In the genomic region with DNA sequence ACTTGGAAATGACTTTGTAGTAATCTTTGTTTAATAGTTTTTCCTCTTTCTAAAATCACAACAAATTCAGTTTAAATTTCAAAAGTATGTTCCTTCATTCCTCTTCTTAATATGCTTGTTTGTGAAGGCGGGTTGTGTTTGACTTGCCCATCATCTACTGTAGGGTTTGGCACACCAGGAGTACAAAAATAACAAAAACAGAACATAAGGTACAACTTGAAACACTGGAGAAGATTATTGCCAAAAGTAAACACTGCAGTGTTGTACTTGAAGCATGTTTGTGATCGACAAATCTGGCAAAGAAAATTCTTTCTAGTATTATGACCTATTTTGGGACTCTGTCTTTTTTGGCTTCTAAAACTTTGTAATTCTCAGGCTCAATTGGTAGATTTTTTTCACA, we compare ENCODE assay signal across 19 cellular contexts.
A peak's percentile ranks its signal among the peaks of the same experiment; 100 is the strongest.
DNase-seq lines count a peak whose midpoint lies in the region; ATAC-seq and TF ChIP-seq lines count a peak whose summit lies in the region.
"Had no signal": no experiment of that assay in that cellular context is flagged by ENCODE, and none has a peak within 500 bp of the region (broad histone marks: within the 10 kb centered on the region; RNA-seq: fewer than 3 reads in every experiment).

No MANE protein-coding gene starts in this region.

- TF ChIP-seq CTCF in LNCaP clone FGC (IDR thresholded peaks at IDR 0.05; ENCODE audit: control insufficient read depth, extremely low read depth, insufficient read depth) (no peak), prostate gland (IDR thresholded peaks at IDR 0.05) (no peak), ascending aorta (IDR thresholded peaks at IDR 0.05) (no peak)

- H3K36me3 ChIP-seq in prostate gland (no peaks in the 10 kb centered on the region), ascending aorta (no peaks in the 10 kb centered on the region), GM23248 (ENCODE audit: low read depth) (no peaks in the 10 kb centered on the region)
- H3K36me3 ChIP-seq: HAP-1 had no signal

- no peaks in the 10 kb centered on the region for H4K20me1 ChIP-seq in GM23248 (ENCODE audit: insufficient read depth)

- H3K4me1 ChIP-seq in prostate gland (replicated peaks): peaks cover 6% of the 10 kb centered on the region
- H3K4me1 ChIP-seq in ascending aorta: no peaks in the 10 kb centered on the region
- H3K4me1 ChIP-seq in GM23248 (ENCODE audit: insufficient read depth): no peaks in the 10 kb centered on the region
- H3K4me1 ChIP-seq: HAP-1 had no signal

- H3K79me2 ChIP-seq in GM23248 (ENCODE audit: insufficient read depth): no peaks in the 10 kb centered on the region

- no peak for ATAC-seq in HG03025 (IDR thresholded peaks at IDR 0.05; ENCODE audit: low FRiP score, unreplicated experiment)
- ATAC-seq in activated T-cell treated with anti-CD3 and anti-CD28 coated beads, Interleukin-2, amount 50 U/mL, for 72 hours (replicated peaks in 1 of 2): no peak
- ATAC-seq: HepG2 had no signal

- no peak for TF ChIP-seq POLR2A in prostate gland (IDR thresholded peaks at IDR 0.05)

- peaks cover 3% of the 10 kb centered on the region in 2 donors for H3K9me3 Mint-ChIP-seq in activated T-cell treated with anti-CD3 and anti-CD28 coated beads, Interleukin-2, amount 50 U/mL, for 72 hours
- H3K9me3 Mint-ChIP-seq: CD4-positive, alpha-beta T cell had no signal

- H3K27me3 Mint-ChIP-seq in activated T-cell treated with anti-CD3 and anti-CD28 coated beads, Interleukin-2, amount 50 U/mL, for 72 hours (ENCODE audit: low read depth): no peaks in the 10 kb centered on the region
- H3K27me3 Mint-ChIP-seq: B cell; CD4-positive, alpha-beta T cell had no signal

- in situ Hi-C loops in GM23248 (cut with MboI): no loop called here

- no peak overlapping the region for H2AFZ ChIP-seq in GM23248

- H3K9me2 ChIP-seq in GM23248 (ENCODE audit: insufficient read depth): no peaks in the 10 kb centered on the region

- H3K9me3 ChIP-seq in prostate gland (no peaks in the 10 kb centered on the region), ascending aorta (no peaks in the 10 kb centered on the region), GM23248 (ENCODE audit: low read depth) (no peaks in the 10 kb centered on the region)
- H3K9me3 ChIP-seq: HAP-1 had no signal

- intact Hi-C loops in prostate gland (cut with DNase I): no loop called here
- intact Hi-C loops in ascending aorta (cut with DNase I): no loop called here

- DNase-seq in Ammon's horn (ENCODE audit: low spot score) (peak; percentile 8), LNCaP clone FGC (ENCODE audit: low read depth) (peak; percentile 82), inferior parietal cortex (ENCODE audit: extremely low spot score) (peak; percentile 38), prostate gland (ENCODE audit: low spot score) (peak; percentile 48), ascending aorta (ENCODE audit: low spot score in 2 of 2) (no peak), GM23248 (no peak)
- DNase-seq in activated T-cell treated with anti-CD3 and anti-CD28 coated beads, Interleukin-2, amount 50 U/mL, for 72 hours: no peak
- DNase-seq: 8988T; ACHN; C1 segment of cervical spinal cord; CD4-positive, alpha-beta T cell; DMS153; DMS79 treated with DMSO at 0.1 percent for 48 hours; EL; GDM1 had no signal

- no peaks in the 10 kb centered on the region for H3K36me3 Mint-ChIP-seq in activated T-cell treated with anti-CD3 and anti-CD28 coated beads, Interleukin-2, amount 50 U/mL, for 72 hours (ENCODE audit: insufficient read depth in 2 of 2)

- no peak overlapping the region for H3K9ac ChIP-seq in GM23248

- H3K4me2 ChIP-seq in GM23248 (ENCODE audit: unreplicated experiment): no peak overlapping the region

- no peak overlapping the region for H3K4me3 Mint-ChIP-seq in activated T-cell treated with anti-CD3 and anti-CD28 coated beads, Interleukin-2, amount 50 U/mL, for 72 hours
- H3K4me3 Mint-ChIP-seq: B cell; CD4-positive, alpha-beta T cell had no signal

- no peak overlapping the region for H3K27ac Mint-ChIP-seq in activated T-cell treated with anti-CD3 and anti-CD28 coated beads, Interleukin-2, amount 50 U/mL, for 72 hours
- H3K27ac Mint-ChIP-seq: B cell; CD4-positive, alpha-beta T cell had no signal

- WGBS in prostate gland: 18% methylated on average over 2 of the region's 2 CpGs
- WGBS in GM23248 (ENCODE audit: low coverage in 1 of 2, low lambda C conversion rate in 2 of 2, missing lambda C conversion rate in 2 of 2), 2 experiments: 0 to 1% methylated on average over 2 of the region's 2 CpGs

- H3F3A ChIP-seq in GM23248 (ENCODE audit: insufficient read depth): no peaks in the 10 kb centered on the region

- H3K27me3 ChIP-seq in prostate gland (replicated peaks; ENCODE audit: insufficient read depth) (no peaks in the 10 kb centered on the region), ascending aorta (no peaks in the 10 kb centered on the region), GM23248 (replicated peaks; ENCODE audit: insufficient read depth) (no peaks in the 10 kb centered on the region)

- peak overlapping the region; percentile 23 to 39 for H3K27ac ChIP-seq in prostate gland
- no peak overlapping the region for H3K27ac ChIP-seq in ascending aorta
- no peak overlapping the region for H3K27ac ChIP-seq in GM23248

- no peaks in the 10 kb centered on the region for H3K4me1 Mint-ChIP-seq in activated T-cell treated with anti-CD3 and anti-CD28 coated beads, Interleukin-2, amount 50 U/mL, for 72 hours (ENCODE audit: low read depth)
- H3K4me1 Mint-ChIP-seq: B cell had no signal

- H3K4me3 ChIP-seq in LNCaP clone FGC (ENCODE audit: low read depth, low read length) (no peak overlapping the region), prostate gland (no peak overlapping the region), ascending aorta (no peak overlapping the region), GM23248 (no peak overlapping the region)
- H3K4me3 ChIP-seq: HAP-1 had no signal

Comparison
In these comparisons a context has a peak if more than half of its experiments do, and no peak if none do; other contexts are left out.
1. DNase-seq: peak in Ammon's horn (single experiment), LNCaP clone FGC (single experiment), inferior parietal cortex (single experiment) and prostate gland (single experiment); none in activated T-cell treated with anti-CD3 and anti-CD28 coated beads, Interleukin-2, amount 50 U/mL, for 72 hours (0 of 2), ascending aorta (0 of 2) and GM23248 (single experiment).
2. H3K27ac ChIP-seq: peak in prostate gland (2 of 2); none in ascending aorta (0 of 2) and GM23248 (single experiment).